20 cellular contexts compared by ENCODE assay signal in genomic region chr20:21701171-21701876, GRCh38. TPM values are rescaled to one million over a fixed set of nuclear protein-coding genes. Genes with fewer than 3 reads are reported as not detected.
DNase-seq lines count a peak whose midpoint lies in the region; ATAC-seq lines count a peak whose summit lies in the region.
"Had no signal": no experiment of that assay in that cellular context is flagged by ENCODE, and none has a peak within 500 bp of the region (broad histone marks: within the 10 kb centered on the region; RNA-seq: fewer than 3 reads in every experiment).

No MANE protein-coding gene starts in this region.

- H3K4me1 ChIP-seq in trophoblast cell (ENCODE audit: control insufficient read depth in 1 of 2, insufficient read depth in 2 of 2, low read length in 2 of 2), result peaks cover 3 to 4% of the 10 kb centered on the region in 2 experiments
- H3K4me1 ChIP-seq in CD8-positive, alpha-beta memory T cell (ENCODE audit: insufficient read depth, low read length), result no peaks in the 10 kb centered on the region

- no peak overlapping the region for H3K4ac ChIP-seq in trophoblast cell (ENCODE audit: low read depth, low read length)

- H3K4me3 Mint-ChIP-seq in stimulated activated naive CD8-positive, alpha-beta T cell treated with anti-CD3 and anti-CD28 coated beads, Interleukin-15, Interleukin-2, amounts not matched to agents 100 ng/mL and 50 ng/mL, for 24 hours, result no peak overlapping the region
- no peak overlapping the region for H3K4me3 Mint-ChIP-seq in stimulated activated naive CD8-positive, alpha-beta T cell treated with anti-CD3 and anti-CD28 coated beads, Interleukin-15, amount 100 ng/mL, for 72 hours
- peak overlapping the region in 1 of 7 donors; percentile 44 for H3K4me3 Mint-ChIP-seq in CD8-positive, alpha-beta memory T cell
- H3K4me3 Mint-ChIP-seq: HFFc6 had no signal

- ATAC-seq in stimulated activated naive CD8-positive, alpha-beta T cell treated with anti-CD3 and anti-CD28 coated beads, Interleukin-15, amount 100 ng/mL, for 72 hours, result no peak
- ATAC-seq in GM21717 (IDR thresholded peaks at IDR 0.05; ENCODE audit: unreplicated experiment), result no peak
- ATAC-seq in HG03439 (IDR thresholded peaks at IDR 0.05; ENCODE audit: unreplicated experiment), result no peak

- H3K27ac ChIP-seq in trophoblast cell (ENCODE audit: low read depth, low read length), result no peak overlapping the region
- no peak overlapping the region for H3K27ac ChIP-seq in CD8-positive, alpha-beta memory T cell (ENCODE audit: low read depth, low read length)
- H3K27ac ChIP-seq: GM23248 had no signal

- no peak overlapping the region for H2AFZ ChIP-seq in trophoblast cell (ENCODE audit: insufficient read depth, low read length, poor library complexity)
- H2AFZ ChIP-seq: GM23248 had no signal

- H2BK12ac ChIP-seq in trophoblast cell (ENCODE audit: low read length), result no peak overlapping the region

- H3K23ac ChIP-seq in trophoblast cell (ENCODE audit: low read length), result no peak overlapping the region

- peak overlapping the region; percentile 28 for H3K27ac Mint-ChIP-seq in stimulated activated naive CD8-positive, alpha-beta T cell treated with anti-CD3 and anti-CD28 coated beads, Interleukin-15, Interleukin-2, amounts not matched to agents 100 ng/mL and 50 ng/mL, for 24 hours
- no peak overlapping the region for H3K27ac Mint-ChIP-seq in stimulated activated naive CD8-positive, alpha-beta T cell treated with anti-CD3 and anti-CD28 coated beads, Interleukin-15, amount 100 ng/mL, for 72 hours
- no peak overlapping the region for H3K27ac Mint-ChIP-seq in CD8-positive, alpha-beta memory T cell
- H3K27ac Mint-ChIP-seq: CD4-positive, alpha-beta memory T cell; HFFc6 had no signal

- WGBS in trophoblast cell (ENCODE audit: extremely low coverage, insufficient coverage, insufficient read length), result no CpG with 5 or more reads among the region's 33 CpGs

- DNase-seq in stimulated activated naive CD8-positive, alpha-beta T cell treated with anti-CD3 and anti-CD28 coated beads, Interleukin-15, amount 100 ng/mL, for 72 hours, result no peak
- DNase-seq in left kidney (ENCODE audit: low read depth, low spot score) (peak; percentile 34), trophoblast cell (no peak), SKM-1 treated with dmso at 0.1 percent for 144 hours (lab: John Stamatoyannopoulos, UW; ENCODE audit: unreplicated experiment) (no peak)
- DNase-seq in CD8-positive, alpha-beta memory T cell, result no peak
- DNase-seq: 8988T; CD4-positive, alpha-beta memory T cell; GM23248; HFFc6; NCI-H1048; NCI-H1436 treated with DMSO at 0.1 percent for 48 hours; NCI-H2029 treated with DMSO at 0.1 percent for 48 hours; NCI-H2171 treated with DMSO at 0.1 percent for 48 hours; NCI-H82 had no signal

- no peak overlapping the region for H4K12ac ChIP-seq in trophoblast cell (ENCODE audit: low read depth, low read length)

- no peak overlapping the region for H3K4me3 ChIP-seq in trophoblast cell (ENCODE audit: low read depth, low read length)
- H3K4me3 ChIP-seq in CD8-positive, alpha-beta memory T cell (ENCODE audit: low read length), result no peak overlapping the region
- H3K4me3 ChIP-seq: GM23248 had no signal

- peaks cover 7% of the 10 kb centered on the region for H3K4me1 Mint-ChIP-seq in stimulated activated naive CD8-positive, alpha-beta T cell treated with anti-CD3 and anti-CD28 coated beads, Interleukin-15, Interleukin-2, amounts not matched to agents 100 ng/mL and 50 ng/mL, for 24 hours (ENCODE audit: low read depth)
- H3K4me1 Mint-ChIP-seq in stimulated activated naive CD8-positive, alpha-beta T cell treated with anti-CD3 and anti-CD28 coated beads, Interleukin-15, amount 100 ng/mL, for 72 hours, result peaks cover 34% of the 10 kb centered on the region
- H3K4me1 Mint-ChIP-seq in CD8-positive, alpha-beta memory T cell, result peaks cover 0 to 9% (median 6%) of the 10 kb centered on the region in 3 donors

- POLR2A ChIA-PET in CD8-positive, alpha-beta memory T cell (lab: Charles Lee), result no interaction called here

- no peak overlapping the region for H3K14ac ChIP-seq in trophoblast cell (ENCODE audit: low read length)

- H3K18ac ChIP-seq in trophoblast cell (ENCODE audit: low read length), result no peak overlapping the region

- no peak overlapping the region for H4K91ac ChIP-seq in trophoblast cell (ENCODE audit: low read depth, low read length)

- no peaks in the 10 kb centered on the region for H3K36me3 ChIP-seq in trophoblast cell (ENCODE audit: control insufficient read depth in 1 of 2, insufficient read depth in 2 of 2, low read length in 2 of 2)
- no peaks in the 10 kb centered on the region for H3K36me3 ChIP-seq in CD8-positive, alpha-beta memory T cell (ENCODE audit: insufficient read depth, low read length)

- H3K36me3 Mint-ChIP-seq in stimulated activated naive CD8-positive, alpha-beta T cell treated with anti-CD3 and anti-CD28 coated beads, Interleukin-15, Interleukin-2, amounts not matched to agents 100 ng/mL and 50 ng/mL, for 24 hours (ENCODE audit: low read depth), result no peaks in the 10 kb centered on the region
- H3K36me3 Mint-ChIP-seq in CD8-positive, alpha-beta memory T cell, result no peaks in the 10 kb centered on the region
- H3K36me3 Mint-ChIP-seq: CD4-positive, alpha-beta memory T cell had no signal

- H2AK5ac ChIP-seq in trophoblast cell (ENCODE audit: low read length), result no peak overlapping the region

- no peak overlapping the region for H2BK120ac ChIP-seq in trophoblast cell (ENCODE audit: insufficient read depth, low read length, poor library complexity)

- H3K79me2 ChIP-seq in trophoblast cell (ENCODE audit: control insufficient read depth, insufficient read depth, low read length, poor library complexity), result no peaks in the 10 kb centered on the region

- peaks cover 3% of the 10 kb centered on the region for H3K9me3 ChIP-seq in trophoblast cell (ENCODE audit: insufficient read depth, low read depth, low read length)
- H3K9me3 ChIP-seq in CD8-positive, alpha-beta memory T cell (ENCODE audit: low read length), result no peaks in the 10 kb centered on the region

- CTCF ChIA-PET in CD8-positive, alpha-beta memory T cell (lab: Charles Lee), result no interaction called here

- peak overlapping the region; percentile 17 for H3K4me2 ChIP-seq in trophoblast cell (ENCODE audit: low read length)

- H3K27me3 Mint-ChIP-seq in stimulated activated naive CD8-positive, alpha-beta T cell treated with anti-CD3 and anti-CD28 coated beads, Interleukin-15, Interleukin-2, amounts not matched to agents 100 ng/mL and 50 ng/mL, for 24 hours, result peaks cover 84% of the 10 kb centered on the region
- peaks cover 95% of the 10 kb centered on the region for H3K27me3 Mint-ChIP-seq in stimulated activated naive CD8-positive, alpha-beta T cell treated with anti-CD3 and anti-CD28 coated beads, Interleukin-15, amount 100 ng/mL, for 72 hours
- H3K27me3 Mint-ChIP-seq in CD8-positive, alpha-beta memory T cell, result peaks cover 44 to 68% of the 10 kb centered on the region in 2 donors

- H4K8ac ChIP-seq in trophoblast cell (ENCODE audit: low read depth, low read length), result no peak overlapping the region

- no peak overlapping the region for H2BK5ac ChIP-seq in trophoblast cell (ENCODE audit: low read depth, low read length, poor library complexity)

- no peaks in the 10 kb centered on the region for H3K9me3 Mint-ChIP-seq in stimulated activated naive CD8-positive, alpha-beta T cell treated with anti-CD3 and anti-CD28 coated beads, Interleukin-15, Interleukin-2, amounts not matched to agents 100 ng/mL and 50 ng/mL, for 24 hours
- H3K9me3 Mint-ChIP-seq in stimulated activated naive CD8-positive, alpha-beta T cell treated with anti-CD3 and anti-CD28 coated beads, Interleukin-15, amount 100 ng/mL, for 72 hours, result no peaks in the 10 kb centered on the region
- H3K9me3 Mint-ChIP-seq in CD8-positive, alpha-beta memory T cell, result peaks cover 0 to 9% (median 0%) of the 10 kb centered on the region in 5 donors
- H3K9me3 Mint-ChIP-seq: HFFc6 had no signal

- H3K9ac ChIP-seq in trophoblast cell (ENCODE audit: low read length), result no peak overlapping the region
- H3K9ac ChIP-seq: GM23248 had no signal

- H3K79me1 ChIP-seq in trophoblast cell (ENCODE audit: low read length), result no peaks in the 10 kb centered on the region

- H3K27me3 ChIP-seq in trophoblast cell (ENCODE audit: insufficient read depth, low read length), result peaks cover 82% of the 10 kb centered on the region
- H3K27me3 ChIP-seq in CD8-positive, alpha-beta memory T cell (ENCODE audit: insufficient read depth, low read length, poor library complexity, severe bottlenecking), result peaks cover 11% of the 10 kb centered on the region

RNA-seq across cellular contexts. Expression of gene PAX1, which starts 4.1 kb away (rescaled TPM):
- 0.03 TPM in 1 of 2 replicates, not detected in the other for polyA plus RNA-seq in trophoblast cell (2013)
- total RNA-seq in CD8-positive, alpha-beta memory T cell, result not detected
- polyA plus RNA-seq in CD8-positive, alpha-beta memory T cell, result not detected
- total RNA-seq: CD4-positive, alpha-beta memory T cell; GM23248; HFFc6; MCF 10A; SK-MEL-5 had no signal
- polyA plus RNA-seq: BJ; CD4-positive, alpha-beta memory T cell; GM23248 had no signal
